In genomic region chr10:72097448-72098300, GRCh38 we compare ENCODE assay signal across 9 cellular contexts. TPM values are rescaled to one million over a fixed set of nuclear protein-coding genes. Genes with fewer than 3 reads are reported as not detected.
DNase-seq lines count a peak whose midpoint lies in the region; ATAC-seq and TF ChIP-seq lines count a peak whose summit lies in the region.
"Had no signal": no experiment of that assay in that cellular context is flagged by ENCODE, and none has a peak within 500 bp of the region (broad histone marks: within the 10 kb centered on the region; RNA-seq: fewer than 3 reads in every experiment).

No MANE protein-coding gene starts in this region.

- no peak overlapping the region for H3K4me3 ChIP-seq in epithelial cell of esophagus (ENCODE audit: low read length)

- no peak for TF ChIP-seq CTCF in epithelial cell of esophagus (IDR thresholded peaks at IDR 0.05; ENCODE audit: insufficient read depth, low read depth, low read length, missing control alignments)

- peak; percentile 46 for DNase-seq in DMS53 treated with DMSO at 0.1 percent for 48 hours (lab: John Stamatoyannopoulos, UW; ENCODE audit: unreplicated experiment)
- peak; percentile 90 for DNase-seq in NCI-H460 (ENCODE audit: extremely low read depth, low read depth)
- DNase-seq in epithelial cell of esophagus (ENCODE audit: low read depth) = peak; percentile 62
- DNase-seq in non-pigmented ciliary epithelial cell (ENCODE audit: low read depth) = peak; percentile 84
- DNase-seq in NCI-H2196 (lab: John Stamatoyannopoulos, UW; ENCODE audit: unreplicated experiment) = no peak
- DNase-seq in NCI-H446 treated with DMSO at 0.1 percent for 48 hours (lab: John Stamatoyannopoulos, UW) = no peak
- DNase-seq: stimulated activated CD4-positive, alpha-beta T cell treated with anti-CD3 and anti-CD28 coated beads, Interleukin-4, amount 100 ng/mL, for 4 hours had no signal

- ATAC-seq in GM18511 (IDR thresholded peaks at IDR 0.05; ENCODE audit: unreplicated experiment) (no peak), HG03342 (IDR thresholded peaks at IDR 0.05; ENCODE audit: unreplicated experiment) (no peak)

RNA-seq across cellular contexts. Expression of gene SPOCK2, which starts 9.3 kb away (rescaled TPM):
- total RNA-seq in NCI-H460 (2014; rRNA removed; shearing (Covaris generic)) = 0.47 and 1.1 TPM in 2 replicates
- polyA plus RNA-seq in NCI-H460 (2014; cell fraction: nucleus; rRNA removed) = 1.8 and 2.3 TPM in 2 replicates

Comparison
In these comparisons a context has a peak if more than half of its experiments do, and no peak if none do; other contexts are left out.
1. DNase-seq: peak in DMS53 treated with DMSO at 0.1 percent for 48 hours (single experiment), NCI-H460 (single experiment), epithelial cell of esophagus (single experiment) and non-pigmented ciliary epithelial cell (single experiment); none in NCI-H2196 (single experiment) and NCI-H446 treated with DMSO at 0.1 percent for 48 hours (single experiment).